Comparison of ENCODE assay signal across 15 cellular contexts in genomic region chr20:10665027-10665561, GRCh38. TPM values are rescaled to one million over a fixed set of nuclear protein-coding genes. Genes with fewer than 3 reads are reported as not detected.
DNase-seq lines count a peak whose midpoint lies in the region; ATAC-seq and TF ChIP-seq lines count a peak whose summit lies in the region.
"Had no signal": no experiment of that assay in that cellular context is flagged by ENCODE, and none has a peak within 500 bp of the region (broad histone marks: within the 10 kb centered on the region; RNA-seq: fewer than 3 reads in every experiment).

No MANE protein-coding gene starts in this region.

- H3K4me1 ChIP-seq in HEK293 (ENCODE audit: control insufficient read depth, insufficient read depth, low read length) (peaks cover 30% of the 10 kb centered on the region), body of pancreas (peaks cover 93% of the 10 kb centered on the region), smooth muscle cell (ENCODE audit: low read depth) (peaks cover 68% of the 10 kb centered on the region)

- H4K20me1 ChIP-seq in smooth muscle cell (ENCODE audit: low read depth): peaks cover 100% of the 10 kb centered on the region

- TF ChIP-seq POLR2A in body of pancreas (IDR thresholded peaks at IDR 0.05): no peak

- no peaks in the 10 kb centered on the region for H3F3A ChIP-seq in smooth muscle cell (ENCODE audit: low read depth)

- peak overlapping the region; percentile 32 for H3K4me2 ChIP-seq in smooth muscle cell

- intact Hi-C loops in body of pancreas (cut with DNase I): loop anchor here (10.0 kb wide), 1 partner anchor 610 kb away; no protein-coding TSS in a partner anchor

- no peak overlapping the region for H3K4me3 ChIP-seq in HEK293 (ENCODE audit: low read depth, low read length)
- no peak overlapping the region for H3K4me3 ChIP-seq in body of pancreas
- H3K4me3 ChIP-seq in smooth muscle cell: no peak overlapping the region
- H3K4me3 ChIP-seq: HAP-1, SJSA1 had no signal

- H3K27ac ChIP-seq in HEK293 (ENCODE audit: extremely low read depth, low read depth, low read length) (peak overlapping the region; percentile 57), body of pancreas (peak overlapping the region; percentile 48 to 76 (median 73)), smooth muscle cell (ENCODE audit: low read depth) (peak overlapping the region; percentile 50)

- ATAC-seq in body of pancreas (peak; percentile 25), GM21526 (IDR thresholded peaks at IDR 0.05; ENCODE audit: low FRiP score, unreplicated experiment) (no peak), HG03460 (IDR thresholded peaks at IDR 0.05; ENCODE audit: unreplicated experiment) (no peak)
- ATAC-seq: naive thymus-derived CD8-positive, alpha-beta T cell had no signal

- 12 to 17% methylated on average over 7 of the region's 7 CpGs for WGBS in body of pancreas, 2 donors
- whole genome bisulfite sequencing in smooth muscle cell (ENCODE audit: low lambda C conversion rate): 69% methylated on average over 7 of the region's 7 CpGs

- no peak overlapping the region for H3K9ac ChIP-seq in smooth muscle cell (ENCODE audit: low read depth)

- H2AFZ ChIP-seq in smooth muscle cell (ENCODE audit: low read depth): no peak overlapping the region

- POLR2A ChIA-PET in HEK293 (lab: Yijun Ruan, JAX): interaction anchor here (1.1 kb wide), 1 partner anchor 9 kb away, joined by 5 read pairs; the partner anchor contains the start of gene JAG1

- H3K27me3 ChIP-seq in body of pancreas (no peaks in the 10 kb centered on the region), smooth muscle cell (ENCODE audit: low read depth) (no peaks in the 10 kb centered on the region)
- H3K27me3 ChIP-seq: SJSA1 had no signal

- H3K79me2 ChIP-seq in smooth muscle cell (ENCODE audit: low read depth): peaks cover 86% of the 10 kb centered on the region

- H3K9me3 ChIP-seq in HEK293 (ENCODE audit: control insufficient read depth, insufficient read depth, low read depth, low read length) (no peaks in the 10 kb centered on the region), body of pancreas (no peaks in the 10 kb centered on the region), smooth muscle cell (replicated peaks; ENCODE audit: low read depth) (no peaks in the 10 kb centered on the region)
- H3K9me3 ChIP-seq: HAP-1, SJSA1 had no signal

- H3K36me3 ChIP-seq in HEK293 (ENCODE audit: control insufficient read depth in 2 of 2, insufficient read depth in 1 of 2, low read length in 2 of 2) (peaks cover 0 to 69% of the 10 kb centered on the region in 2 experiments; a peak in 2 of 3 replicates), body of pancreas (replicated peaks in 1 of 2; ENCODE audit: insufficient read depth in 1 of 2, low read depth in 2 of 2) (no peaks in the 10 kb centered on the region), smooth muscle cell (ENCODE audit: low read depth) (no peaks in the 10 kb centered on the region)

- DNase-seq in body of pancreas: peak in 1 of 4 donors; percentile 53
- DNase-seq in iris pigment epithelial cell (ENCODE audit: low read depth): peak; percentile 54
- DNase-seq in smooth muscle cell (lab: John Stamatoyannopoulos, UW; ENCODE audit: unreplicated experiment): no peak
- no peak for DNase-seq in activated gamma-delta T cell (lab: John Stamatoyannopoulos, UW)
- no peak for DNase-seq in amygdala (lab: John Stamatoyannopoulos, UW)
- DNase-seq: activated CD4-positive, alpha-beta T cell treated with anti-CD3 and anti-CD28 coated beads for 4 hours; activated naive CD4-positive, alpha-beta T cell treated with anti-CD3 and anti-CD28 coated beads for 36 hours; CD4-positive, alpha-beta memory T cell; naive thymus-derived CD8-positive, alpha-beta T cell; NCI-H510A had no signal

- TF ChIP-seq CTCF in HEK293 (tag by site-specific recombination; IDR thresholded peaks at IDR 0.05): no peak
- TF ChIP-seq CTCF in body of pancreas (IDR thresholded peaks at IDR 0.05): no peak
- TF ChIP-seq CTCF in smooth muscle cell (IDR thresholded peaks at IDR 0.05; ENCODE audit: borderline replicate concordance, insufficient read depth, poor library complexity, severe bottlenecking): no peak

- CTCF ChIA-PET in HEK293 (lab: Yijun Ruan, JAX): interaction anchor here (0.7 to 0.9 kb wide), 3 partner anchors 686 to 1633 kb away, joined by 3 to 4 read pairs (median 3); no protein-coding TSS in a partner anchor

TF ChIP-seq in HEK293, 187 proteins besides CTCF, POLR2A, EP300 and RAD21:
- TF ChIP-seq SCRT2 (tag by site-specific recombination; IDR thresholded peaks at IDR 0.05) (peak; percentile 17; the same call in 1 of the 2 replicates), ZNF660 (tag by site-specific recombination; IDR thresholded peaks at IDR 0.05) (no peak), ZNF449 (tag by site-specific recombination; IDR thresholded peaks at IDR 0.05) (no peak), WT1 (tag by site-specific recombination; IDR thresholded peaks at IDR 0.05) (peak; percentile 59), ZNF223 (tag by site-specific recombination; IDR thresholded peaks at IDR 0.05) (no peak)

RNA-seq across cellular contexts. Expression of gene JAG1, which starts 8.7 kb away (rescaled TPM):
- total RNA-seq in body of pancreas (10 to 100 TPM; 41.2 to 55.7 TPM), smooth muscle cell (126 and 135 TPM in 2 replicates)
- polyA plus RNA-seq in smooth muscle cell: 45.0 and 73.6 TPM in 2 replicates
